2 cellular contexts compared by ENCODE assay signal in genomic region chr7:123881300-123881699, GRCh38.
A peak's percentile ranks its signal among the peaks of the same experiment; 100 is the strongest.
TF ChIP-seq lines count a peak whose summit lies in the region.

No MANE protein-coding gene starts in this region.

TF ChIP-seq in HepG2, 621 proteins besides CTCF, POLR2A, EP300 and RAD21 (continued from another document):
- TF ChIP-seq PTBP1 (IDR thresholded peaks at IDR 0.05; ENCODE audit: low read depth, low read length, poor library complexity, severe bottlenecking), result no peak

TF ChIP-seq in HEK293, 187 proteins besides CTCF, POLR2A, EP300 and RAD21 (continued from another document):
- TF ChIP-seq ATF2 (tag by site-specific recombination; IDR thresholded peaks at IDR 0.05; ENCODE audit: low read depth), result peak; percentile 74; the same call in 1 of the 2 replicates
TF ChIP-seq in HEK293: peak in this region for 1.
